13 cellular contexts compared by ENCODE assay signal in genomic region chr1:199272107-199272506, GRCh38.
DNase-seq lines count a peak whose midpoint lies in the region; ATAC-seq and TF ChIP-seq lines count a peak whose summit lies in the region.
"Had no signal": no experiment of that assay in that cellular context is flagged by ENCODE, and none has a peak within 500 bp of the region (broad histone marks: within the 10 kb centered on the region; RNA-seq: fewer than 3 reads in every experiment).

No MANE protein-coding gene starts in this region.

- in situ Hi-C loops in GM13977 (cut with MboI; ENCODE audit: low pct_unique_long_range_greater_than_20kb, low sequenced_read_pairs, unreplicated experiment): no loop called here

- no peaks in the 10 kb centered on the region for H3K36me3 Mint-ChIP-seq in nephron (ENCODE audit: low read depth)
- H3K36me3 Mint-ChIP-seq: naive thymus-derived CD8-positive, alpha-beta T cell had no signal

- DNase-seq in AG10803 (ENCODE audit: low read depth) (peak; percentile 93), NCI-H2107 (lab: John Stamatoyannopoulos, UW) (peak; percentile 12), dermis blood vessel endothelial cell (peak; percentile 33), GM13977 (ENCODE audit: low spot score) (no peak), NAMALWA (ENCODE audit: low spot score) (no peak)
- DNase-seq: activated effector memory CD4-positive, alpha-beta T cell treated with Interleukin-2 at 50 U/mL for 16 hours; Caco-2; naive thymus-derived CD8-positive, alpha-beta T cell; stimulated activated naive CD4-positive, alpha-beta T cell had no signal

- ATAC-seq in HG02678 (IDR thresholded peaks at IDR 0.05; ENCODE audit: unreplicated experiment) (no peak), HG03175 (IDR thresholded peaks at IDR 0.05; ENCODE audit: unreplicated experiment) (no peak)
- ATAC-seq: naive thymus-derived CD8-positive, alpha-beta T cell had no signal

- H3K27ac Mint-ChIP-seq in nephron: peak overlapping the region in 2 of 3 experiments; percentile 32 to 43
- H3K27ac Mint-ChIP-seq: naive thymus-derived CD8-positive, alpha-beta T cell had no signal

- peaks cover 21% of the 10 kb centered on the region for H3K4me1 Mint-ChIP-seq in nephron
- H3K4me1 Mint-ChIP-seq: naive thymus-derived CD8-positive, alpha-beta T cell had no signal

- H3K9me3 Mint-ChIP-seq in nephron: peaks cover 3% of the 10 kb centered on the region

- H3K27me3 Mint-ChIP-seq in nephron (ENCODE audit: low read depth): peaks cover 7% of the 10 kb centered on the region

- TF ChIP-seq CTCF in AG10803 (conservative IDR thresholded peaks at IDR 0.05; ENCODE audit: low read length): no peak
- no peak for TF ChIP-seq CTCF in nephron (IDR thresholded peaks at IDR 0.05; ENCODE audit: unreplicated experiment in 3 of 3)
- TF ChIP-seq CTCF in GM13977 (IDR thresholded peaks at IDR 0.05; ENCODE audit: extremely low read depth, insufficient read depth, missing control alignments): no peak

- no peak overlapping the region for H3K4me3 Mint-ChIP-seq in nephron
- H3K4me3 Mint-ChIP-seq: naive thymus-derived CD8-positive, alpha-beta T cell had no signal

- no peak overlapping the region for H3K4me3 ChIP-seq in AG10803 (ENCODE audit: low read length)
- H3K4me3 ChIP-seq: coronary artery had no signal

Comparison
In these comparisons a context has a peak if more than half of its experiments do, and no peak if none do; other contexts are left out.
1. DNase-seq: peak in AG10803 (single experiment), NCI-H2107 (single experiment) and dermis blood vessel endothelial cell (single experiment); none in GM13977 (single experiment) and NAMALWA (single experiment).